ENCODE assay signal across 4 cellular contexts in the genomic region with DNA sequence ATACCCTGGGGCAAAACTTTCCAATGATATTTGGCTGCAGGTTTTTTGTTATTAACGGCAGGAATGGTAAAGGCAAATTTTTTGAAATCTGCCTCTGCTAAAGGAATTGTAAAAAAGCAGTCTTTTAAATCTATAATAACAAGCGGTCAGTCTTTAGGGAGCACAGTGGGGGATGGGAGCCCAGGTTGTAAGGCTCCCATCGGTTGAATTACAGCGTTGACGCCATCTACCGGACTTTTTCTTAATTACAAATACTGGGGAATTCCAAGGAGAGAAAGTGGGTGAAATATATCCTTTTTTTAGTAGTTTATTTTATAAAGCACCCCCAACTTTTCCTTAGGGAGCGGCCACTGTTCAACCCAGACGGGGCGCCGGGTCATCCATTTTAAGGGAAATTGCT. TPM values are rescaled to one million over a fixed set of nuclear protein-coding genes. Genes with fewer than 3 reads are reported as not detected.
"Had no signal": no experiment of that assay in that cellular context is flagged by ENCODE, and none has a peak within 500 bp of the region (broad histone marks: within the 10 kb centered on the region; RNA-seq: fewer than 3 reads in every experiment).

No MANE protein-coding gene starts in this region.

RNA-seq across cellular contexts. Expression of gene CYP21A2, which starts 16.1 kb away (rescaled TPM):
- total RNA-seq: M059J, RPMI7951, SJSA1 had no signal
- polyA plus RNA-seq: SK-N-SH had no signal
